In genomic region chr5:172877496-172878260, GRCh38 we compare ENCODE assay signal across 13 cellular contexts. TPM values are rescaled to one million over a fixed set of nuclear protein-coding genes. Genes with fewer than 3 reads are reported as not detected.
DNase-seq lines count a peak whose midpoint lies in the region; ATAC-seq, FAIRE-seq and TF ChIP-seq lines count a peak whose summit lies in the region.
"Had no signal": no experiment of that assay in that cellular context is flagged by ENCODE, and none has a peak within 500 bp of the region (broad histone marks: within the 10 kb centered on the region; RNA-seq: fewer than 3 reads in every experiment).

No MANE protein-coding gene starts in this region.

- H3K27me3 Mint-ChIP-seq in natural killer cell (ENCODE audit: low read depth in 2 of 2) = no peaks in the 10 kb centered on the region
- no peaks in the 10 kb centered on the region for H3K27me3 Mint-ChIP-seq in activated T-helper 17 cell treated with anti-CD3 and anti-CD28 coated beads, Interleukin-2, amount 50 U/mL, for 72 hours

- H3K27ac ChIP-seq in ACC112 (ENCODE audit: low read depth, low read length) (peak overlapping the region; percentile 81), esophagus squamous epithelium (peak overlapping the region in 3 of 4 donors; percentile 80 to 88 (median 84)), osteoblast (ENCODE audit: low read depth, low read length) (peak overlapping the region; percentile 99)
- H3K27ac ChIP-seq: PC-9 had no signal

- TF ChIP-seq CTCF in esophagus squamous epithelium (IDR thresholded peaks at IDR 0.05) (no peak), osteoblast (IDR thresholded peaks at IDR 0.05; ENCODE audit: extremely low read depth, low read depth, low read length) (no peak), D721Med (IDR thresholded peaks at IDR 0.05; ENCODE audit: insufficient read depth, missing control alignments) (no peak), natural killer cell (IDR thresholded peaks at IDR 0.05) (no peak)

- no peaks in the 10 kb centered on the region for H4K20me1 ChIP-seq in osteoblast (ENCODE audit: insufficient read depth, low read length)

- peak overlapping the region; percentile 83 for H3K4me2 ChIP-seq in osteoblast (ENCODE audit: insufficient read depth, low read length)
- H3K4me2 ChIP-seq: PC-9 had no signal

- H3K27me3 ChIP-seq in ACC112 (ENCODE audit: insufficient read depth, low read length) (no peaks in the 10 kb centered on the region), esophagus squamous epithelium (no peaks in the 10 kb centered on the region), osteoblast (ENCODE audit: insufficient read depth, low read length) (no peaks in the 10 kb centered on the region)

- peak; percentile 77 for FAIRE-seq in RCC 7860 (lab: Jason Lieb, UNC)
- no peak for FAIRE-seq in D721Med (lab: Jason Lieb, UNC)

- H3K36me3 ChIP-seq in ACC112 (ENCODE audit: insufficient read depth, low read length) = no peaks in the 10 kb centered on the region; the same call in 1 of the 2 replicates
- peaks cover 0 to 3% (median 0%) of the 10 kb centered on the region in 3 donors for H3K36me3 ChIP-seq in esophagus squamous epithelium
- peaks cover 4% of the 10 kb centered on the region for H3K36me3 ChIP-seq in osteoblast (ENCODE audit: insufficient read depth, low read length)

- H3K79me2 ChIP-seq in ACC112 (ENCODE audit: control insufficient read depth, insufficient read depth, low read length, unreplicated experiment) (peaks cover 91% of the 10 kb centered on the region), osteoblast (ENCODE audit: insufficient read depth, low read length) (peaks cover 77% of the 10 kb centered on the region)

- no peak for TF ChIP-seq POLR2A in esophagus squamous epithelium (IDR thresholded peaks at IDR 0.05)

- H3K4me3 ChIP-seq in ACC112 (ENCODE audit: low read depth, low read length) (no peak overlapping the region), esophagus squamous epithelium (no peak overlapping the region), osteoblast (ENCODE audit: insufficient read depth, low read length) (no peak overlapping the region)
- H3K4me3 ChIP-seq: mucosa of descending colon, PC-9 had no signal

- DNase-seq in RCC 7860 (ENCODE audit: low spot score) = peak; percentile 81
- no peak for DNase-seq in esophagus squamous epithelium (lab: John Stamatoyannopoulos, UW)
- no peak for DNase-seq in osteoblast (ENCODE audit: insufficient read length, low spot score, missing footprints)
- no peak for DNase-seq in D721Med (ENCODE audit: insufficient read length, low spot score)
- no peak for DNase-seq in natural killer cell
- DNase-seq in NCI-H748 (lab: John Stamatoyannopoulos, UW; ENCODE audit: unreplicated experiment) = no peak
- DNase-seq: activated T-cell treated with anti-CD3 and anti-CD28 coated beads, Interleukin-2, amount 50 U/mL, for 48 hours; mucosa of descending colon; NCI-H2081 treated with DMSO at 0.1 percent for 48 hours; PC-9; stimulated activated CD8-positive, alpha-beta memory T cell treated with anti-CD3 and anti-CD28 coated beads, Interleukin-4, amount 100 ng/mL, for 48 hours had no signal

- 85 to 91% methylated on average over 7 to 8 of the region's 9 CpGs for WGBS in esophagus squamous epithelium, 2 donors

- peak overlapping the region in 1 of 2 donors; percentile 17 for H3K27ac Mint-ChIP-seq in natural killer cell
- no peak overlapping the region for H3K27ac Mint-ChIP-seq in activated T-helper 17 cell treated with anti-CD3 and anti-CD28 coated beads, Interleukin-2, amount 50 U/mL, for 72 hours

- H3K9me3 Mint-ChIP-seq in natural killer cell = no peaks in the 10 kb centered on the region
- no peaks in the 10 kb centered on the region for H3K9me3 Mint-ChIP-seq in activated T-helper 17 cell treated with anti-CD3 and anti-CD28 coated beads, Interleukin-2, amount 50 U/mL, for 72 hours

- no peaks in the 10 kb centered on the region for H3K36me3 Mint-ChIP-seq in natural killer cell
- no peaks in the 10 kb centered on the region for H3K36me3 Mint-ChIP-seq in activated T-helper 17 cell treated with anti-CD3 and anti-CD28 coated beads, Interleukin-2, amount 50 U/mL, for 72 hours (ENCODE audit: low read depth)

- peaks cover 41 to 48% of the 10 kb centered on the region in 2 donors for H3K4me1 Mint-ChIP-seq in natural killer cell
- peaks cover 14% of the 10 kb centered on the region for H3K4me1 Mint-ChIP-seq in activated T-helper 17 cell treated with anti-CD3 and anti-CD28 coated beads, Interleukin-2, amount 50 U/mL, for 72 hours

- H3K4me3 Mint-ChIP-seq in natural killer cell = no peak overlapping the region
- H3K4me3 Mint-ChIP-seq in activated T-helper 17 cell treated with anti-CD3 and anti-CD28 coated beads, Interleukin-2, amount 50 U/mL, for 72 hours = no peak overlapping the region

- H3K9me3 ChIP-seq in esophagus squamous epithelium (no peaks in the 10 kb centered on the region), osteoblast (ENCODE audit: low read depth, low read length) (no peaks in the 10 kb centered on the region)
- H3K9me3 ChIP-seq: mucosa of descending colon had no signal

- no peak overlapping the region for H2AFZ ChIP-seq in ACC112 (ENCODE audit: low read length, unreplicated experiment)
- no peak overlapping the region for H2AFZ ChIP-seq in osteoblast (ENCODE audit: low read length)
- H2AFZ ChIP-seq: PC-9 had no signal

- ATAC-seq in natural killer cell = no peak
- ATAC-seq in activated T-helper 17 cell treated with anti-CD3 and anti-CD28 coated beads, Interleukin-2, amount 50 U/mL, for 72 hours (replicated peaks) = no peak
- ATAC-seq: mucosa of descending colon had no signal

- intact Hi-C loops in esophagus squamous epithelium (cut with DNase I) (no loop called here), natural killer cell (cut with micrococcal nuclease) (no loop called here)

- H3K4me1 ChIP-seq in ACC112 (ENCODE audit: control insufficient read depth, insufficient read depth, low read length, unreplicated experiment) = peaks cover 72% of the 10 kb centered on the region
- H3K4me1 ChIP-seq in esophagus squamous epithelium = peaks cover 13 to 54% (median 23%) of the 10 kb centered on the region in 3 donors
- peaks cover 53% of the 10 kb centered on the region for H3K4me1 ChIP-seq in osteoblast (ENCODE audit: insufficient read depth, low read length)

RNA-seq across cellular contexts. Expression of gene ERGIC1, which starts 43.6 kb away (rescaled TPM):
- total RNA-seq in esophagus squamous epithelium (10 to 100 TPM; 50.9 to 83.0 (median 65.5) TPM), osteoblast (109 and 128 TPM in 2 replicates), natural killer cell (100 to 1,000 TPM in 2 of 3 donors, 10 to 100 TPM in 1; 86.2 to 126 (median 121) TPM)
- 10 to 100 TPM; 34.0 to 35.7 TPM for total RNA-seq in activated T-helper 17 cell treated with anti-CD3 and anti-CD28 coated beads, Interleukin-2, amount 50 U/mL, for 72 hours
